ENCODE assay signal across 21 cellular contexts in the genomic region with DNA sequence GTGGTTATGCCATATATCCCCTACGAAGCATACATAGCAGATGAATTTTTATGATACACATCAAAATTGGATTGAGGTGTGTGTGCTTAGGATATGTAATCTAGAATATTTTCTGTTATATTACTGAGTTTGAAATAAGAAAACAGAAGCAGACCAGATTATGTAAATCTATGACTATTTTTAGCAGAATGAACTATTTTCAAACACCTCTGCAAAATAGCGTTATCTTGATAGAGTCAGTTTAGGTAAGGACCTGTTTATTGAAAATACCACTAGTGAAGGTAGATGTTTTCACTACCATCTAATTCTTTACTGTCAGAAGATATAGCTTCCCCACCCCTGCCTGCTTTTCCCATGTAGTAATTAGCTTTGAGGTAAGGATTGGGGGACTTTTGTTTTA. TPM values are rescaled to one million over a fixed set of nuclear protein-coding genes. Genes with fewer than 3 reads are reported as not detected.
A peak's percentile ranks its signal among the peaks of the same experiment; 100 is the strongest.
DNase-seq lines count a peak whose midpoint lies in the region; ATAC-seq, FAIRE-seq and TF ChIP-seq lines count a peak whose summit lies in the region.
"Had no signal": no experiment of that assay in that cellular context is flagged by ENCODE, and none has a peak within 500 bp of the region (broad histone marks: within the 10 kb centered on the region; RNA-seq: fewer than 3 reads in every experiment).

No MANE protein-coding gene starts in this region.

- H3K27ac ChIP-seq in GM12878 (ENCODE audit: control insufficient read depth, insufficient read depth) (peak overlapping the region; percentile 25; the same call in 1 of the 2 replicates), right cardiac atrium (ENCODE audit: low read length) (no peak overlapping the region)
- H3K27ac ChIP-seq: C4-2B, Peyer's patch, SJSA1 had no signal

- POLR2A ChIA-PET in GM12878 (lab: Charles Lee), result no interaction called here

- in situ Hi-C loops in GM12878 (cut with MboI), result no loop called here

- no TSS peak for BruUV-seq in GM12878 (replicated peaks; lab: Mats Ljungman, UMichigan)

- no peaks in the 10 kb centered on the region for H3K36me3 ChIP-seq in GM12878 (ENCODE audit: control insufficient read depth in 2 of 2, insufficient read depth in 2 of 2, low read length in 1 of 2)
- H3K36me3 ChIP-seq: MG63, Peyer's patch, SJSA1 had no signal

- intact Hi-C loops in GM12878 (cut with micrococcal nuclease; ENCODE audit: unreplicated experiment) (no loop called here), right cardiac atrium (cut with DNase I) (no loop called here)

- H3K79me2 ChIP-seq in GM12878 (ENCODE audit: control insufficient read depth, insufficient read depth, low read length), result peaks cover 8% of the 10 kb centered on the region

- no peak for TF ChIP-seq EP300 in GM12878 (IDR thresholded peaks at IDR 0.05; ENCODE audit: borderline replicate concordance in 1 of 2, control insufficient read depth in 1 of 2, low read depth in 2 of 2, low read length in 2 of 2)

- SMC1A ChIA-PET in GM12878 (lab: Charles Lee; ENCODE audit: uncharacterized antibody, unreplicated experiment), result interaction anchor here (0.7 to 1.8 kb wide), 8 partner anchors 8 to 224 kb away, joined by 3 to 7 read pairs (median 4); no protein-coding TSS in a partner anchor

- FAIRE-seq in D721Med (lab: Jason Lieb, UNC) (peak; percentile 21), GM12878 (lab: Jason Lieb, UNC) (peak; percentile 69)

- CTCF ChIA-PET in GM12878 (lab: Yijun Ruan, JAX), result interaction anchor here (1.0 to 2.9 kb wide), 6 partner anchors 40 to 118 kb away, joined by 3 to 12 read pairs (median 4); no protein-coding TSS in a partner anchor

- no peak overlapping the region for H2AFZ ChIP-seq in GM12878 (ENCODE audit: control insufficient read depth, low read depth, low read length)

- TF ChIP-seq CTCF in D721Med (IDR thresholded peaks at IDR 0.05; ENCODE audit: insufficient read depth, missing control alignments) (no peak), GM12878 (IDR thresholded peaks at IDR 0.05 in 2 of 3, conservative IDR thresholded peaks at IDR 0.05 in 1 of 3; ENCODE audit: control insufficient read depth in 2 of 3, extremely low read depth in 1 of 3, insufficient read depth in 1 of 3, low read depth in 3 of 3, low read length in 3 of 3) (no peak)

- no peak overlapping the region for H3K9ac ChIP-seq in GM12878 (ENCODE audit: control insufficient read depth, insufficient read depth, low read length)

- H4K20me1 ChIP-seq in GM12878 (ENCODE audit: control insufficient read depth, insufficient read depth), result no peaks in the 10 kb centered on the region

- H3K9me3 ChIP-seq in GM12878 (replicated peaks; ENCODE audit: control insufficient read depth, insufficient read depth, low read length) (no peaks in the 10 kb centered on the region), right cardiac atrium (ENCODE audit: control insufficient read depth, low read length) (no peaks in the 10 kb centered on the region)
- H3K9me3 ChIP-seq: MG63, Peyer's patch, SJSA1 had no signal

- H3K27me3 ChIP-seq in GM12878 (replicated peaks in 1 of 2; ENCODE audit: control insufficient read depth in 2 of 2, insufficient read depth in 2 of 2, low read length in 1 of 2) (no peaks in the 10 kb centered on the region), right cardiac atrium (ENCODE audit: control insufficient read depth, insufficient read depth) (no peaks in the 10 kb centered on the region)
- H3K27me3 ChIP-seq: MG63, Peyer's patch, SJSA1 had no signal

- TF ChIP-seq RAD21 in GM12878 (IDR thresholded peaks at IDR 0.05; ENCODE audit: insufficient read depth, low read depth, low read length), result no peak

- DNase-seq in D721Med (ENCODE audit: insufficient read length, low spot score) (no peak), GM12878 (ENCODE audit: low read depth, low spot score) (no peak), SIG-M5 treated with dmso at 0.1 percent for 504 hours (lab: John Stamatoyannopoulos, UW; ENCODE audit: unreplicated experiment) (no peak), right cardiac atrium (no peak)
- DNase-seq in activated CD4-positive, alpha-beta T cell treated with anti-CD3 and anti-CD28 coated beads for 1 hour, result no peak
- no peak for DNase-seq in activated CD8-positive, alpha-beta memory T cell treated with anti-CD3 and anti-CD28 coated beads, Interleukin-2, amount 50 U/mL, for 48 hours
- DNase-seq: 8988T, DMS79, GOT3, MG63, NCI-H1417, NCI-H187, NCI-H226, NCI-H774, Peyer's patch, T-helper 9 cell had no signal

- H3K4me2 ChIP-seq in GM12878 (ENCODE audit: control insufficient read depth, insufficient read depth), result peak overlapping the region; percentile 72

- H3K4me1 ChIP-seq in GM12878 (ENCODE audit: control insufficient read depth, insufficient read depth, low read length) (peaks cover 12% of the 10 kb centered on the region), right cardiac atrium (ENCODE audit: control insufficient read depth, insufficient read depth, low read length) (no peaks in the 10 kb centered on the region)
- H3K4me1 ChIP-seq: Peyer's patch, SJSA1 had no signal

- 19% methylated on average over 2 of the region's 2 CpGs for WGBS in GM12878 (ENCODE audit: insufficient coverage, insufficient replicate concordance, low lambda C conversion rate, missing lambda C conversion rate)
- 89% methylated on average over 2 of the region's 2 CpGs for WGBS in right cardiac atrium

- RAD21 ChIA-PET in GM12878 (lab: Charles Lee; ENCODE audit: unreplicated experiment), result interaction anchor here (1.5 to 3.7 kb wide), 3 partner anchors 41 to 87 kb away, joined by 4 to 15 read pairs (median 7); no protein-coding TSS in a partner anchor

- no peak for TF ChIP-seq POLR2A in GM12878 (IDR thresholded peaks at IDR 0.05; ENCODE audit: low read depth, low read length)

- H3K4me3 ChIP-seq in GM12878 (no peak overlapping the region), right cardiac atrium (ENCODE audit: low read length) (no peak overlapping the region)
- H3K4me3 ChIP-seq: MG63, Peyer's patch, SJSA1 had no signal

- ATAC-seq in GM18511 (IDR thresholded peaks at IDR 0.05; ENCODE audit: unreplicated experiment) (peak; percentile 54), HG02870 (IDR thresholded peaks at IDR 0.05; ENCODE audit: unreplicated experiment) (peak; percentile 63), GM12878 (no peak; the same call in 2 of the 3 replicates), right cardiac atrium (no peak)
- ATAC-seq: HCT116 had no signal

TF ChIP-seq in GM12878, 131 proteins besides CTCF, POLR2A, EP300 and RAD21:
- TF ChIP-seq MEF2A (IDR thresholded peaks at IDR 0.05; ENCODE audit: insufficient read depth, low read depth, low read length), result 0 out of 2 replicates have a peak, but pooled peaks have one; percentile 12
- TF ChIP-seq MYC (IDR thresholded peaks at IDR 0.05; ENCODE audit: insufficient read depth, insufficient read length, insufficient replicate concordance, low read length, severe bottlenecking), result no peak
TF ChIP-seq in GM12878: peak in this region for 1.

RNA-seq across cellular contexts. Expression of a gene that starts 9.1 kb away (rescaled TPM):
- total RNA-seq in GM12878 (2013; cell fraction: nucleolus; rRNA removed), result 4.4 and 4.8 TPM in 2 replicates
- total RNA-seq in GM12878 (2014; rRNA removed) (12.9 and 14.3 TPM in 2 replicates), GM12878 (2014; rRNA removed; fragmentation: Illumina TruSeq; extraction: Trizol) (12.3 and 15.3 TPM in 2 replicates), GM12878 (2021) (16.1 and 17.4 TPM in 2 replicates), right cardiac atrium (1 to 10 TPM; 7.5 to 9.9 (median 8.8) TPM)
- polyA plus RNA-seq in GM12878 (2011; ENCODE audit: low read depth), result 6.3 TPM
- polyA plus RNA-seq in GM12878 (2011; rRNA removed) (17.2 and 28.6 TPM in 2 replicates), GM12878 (2014; fragmentation: Illumina TruSeq; extraction: Trizol) (17.5 and 17.9 TPM in 2 replicates), GM12878 (2014; fragmentation: Nextera tagmentation; extraction: Ambion mirVana) (10 to 100 TPM in 1 of 2 experiments, 1 to 10 TPM in 1; 8.1 to 10.8 TPM), GM12878 (2014; rRNA removed) (12.4 and 15.1 TPM in 2 replicates), GM12878 (2016; fragmentation: Nextera tagmentation; extraction: Ambion mirVana) (10 to 100 TPM; 26.1 to 26.6 TPM), right cardiac atrium (4.2 TPM)
- polyA plus RNA-seq in GM12878 (2011; cell fraction: cytosol; rRNA removed), result 30.8 and 39.7 TPM in 2 replicates
- polyA plus RNA-seq in GM12878 (2011; cell fraction: nucleus; rRNA removed), result 16.7 and 28.4 TPM in 2 replicates
- polyA plus RNA-seq in GM12878 (2012), result 6.6 and 10.1 TPM in 2 replicates
- 38.3 and 39.6 TPM in 2 replicates for polyA minus RNA-seq in GM12878 (2011; rRNA and poly(A)+ RNA removed)
- polyA minus RNA-seq in GM12878 (2011; cell fraction: cytosol; rRNA and poly(A)+ RNA removed), result 6.9 and 8.4 TPM in 2 replicates
- 4.1 and 9.7 TPM in 2 replicates for polyA minus RNA-seq in GM12878 (2011; cell fraction: nucleus; rRNA and poly(A)+ RNA removed)

Comparison
In these comparisons a context has a peak if more than half of its experiments do, and no peak if none do; other contexts are left out.
1. ATAC-seq: peak in GM18511 (single experiment) and HG02870 (single experiment); none in GM12878 (single experiment) and right cardiac atrium (0 of 2).